15 cellular contexts compared by ENCODE assay signal in genomic region chr12:9910716-9911421, GRCh38. TPM values are rescaled to one million over a fixed set of nuclear protein-coding genes. Genes with fewer than 3 reads are reported as not detected.
A peak's percentile ranks its signal among the peaks of the same experiment; 100 is the strongest.
DNase-seq lines count a peak whose midpoint lies in the region; ATAC-seq and TF ChIP-seq lines count a peak whose summit lies in the region.
"Had no signal": no experiment of that assay in that cellular context is flagged by ENCODE, and none has a peak within 500 bp of the region (broad histone marks: within the 10 kb centered on the region; RNA-seq: fewer than 3 reads in every experiment).

No MANE protein-coding gene starts in this region.

- no peak overlapping the region for H3K27ac ChIP-seq in GM23248
- H3K27ac ChIP-seq in mesendoderm (ENCODE audit: low read depth, low read length) = no peak overlapping the region
- H3K27ac ChIP-seq: BLaER1, thyroid gland had no signal

- DNase-seq in GM23248 = peak; percentile 7
- no peak for DNase-seq in chondrocyte (ENCODE audit: low spot score)
- DNase-seq in mesendoderm = peak; percentile 32
- DNase-seq in natural killer cell treated with Interleukin-12 subunit alpha and Interleukin-12 subunit beta and Interleukin-15 and Interleukin-18, amount 100 ng/mL, for 72 hours (ENCODE audit: low spot score) = no peak
- no peak for DNase-seq in DMS153 (lab: John Stamatoyannopoulos, UW)
- DNase-seq in middle frontal gyrus (ENCODE audit: extremely low spot score, low spot score) = no peak
- DNase-seq in mucosa of gallbladder (ENCODE audit: low spot score) = no peak
- DNase-seq: activated gamma-delta T cell treated with Interleukin-2 at 50 U/mL for 16 hours; effector CD8-positive, alpha-beta T cell; thyroid gland had no signal

- H3K4me3 ChIP-seq in GM23248 (no peak overlapping the region), mesendoderm (ENCODE audit: low read length) (no peak overlapping the region)
- H3K4me3 ChIP-seq: BLaER1, thyroid gland had no signal

- H3K18ac ChIP-seq in mesendoderm (ENCODE audit: low read length) = no peak overlapping the region

- no peak overlapping the region for H4K5ac ChIP-seq in mesendoderm (ENCODE audit: low read length)

- H3K79me2 ChIP-seq in GM23248 (ENCODE audit: insufficient read depth) (no peaks in the 10 kb centered on the region), mesendoderm (ENCODE audit: control insufficient read depth, insufficient read depth, low read length) (no peaks in the 10 kb centered on the region)

- H3K27ac Mint-ChIP-seq in chondrocyte (ENCODE audit: unreplicated experiment) = peak overlapping the region; percentile 65
- H3K27ac Mint-ChIP-seq in natural killer cell treated with Interleukin-12 subunit alpha and Interleukin-12 subunit beta and Interleukin-15 and Interleukin-18, amount 100 ng/mL, for 72 hours = peak overlapping the region in 1 of 2 donors; percentile 79
- H3K27ac Mint-ChIP-seq: progenitor cell of endocrine pancreas had no signal

- no peaks in the 10 kb centered on the region for H3K79me1 ChIP-seq in mesendoderm (ENCODE audit: low read length)

- peaks cover 4% of the 10 kb centered on the region for H3K9me3 ChIP-seq in GM23248 (ENCODE audit: low read depth)
- H3K9me3 ChIP-seq: thyroid gland had no signal

- H3K36me3 Mint-ChIP-seq in chondrocyte (ENCODE audit: low read depth) = peaks cover 2% of the 10 kb centered on the region
- H3K36me3 Mint-ChIP-seq in natural killer cell treated with Interleukin-12 subunit alpha and Interleukin-12 subunit beta and Interleukin-15 and Interleukin-18, amount 100 ng/mL, for 72 hours = peaks cover 36% of the 10 kb centered on the region
- H3K36me3 Mint-ChIP-seq: brain had no signal

- H4K8ac ChIP-seq in mesendoderm (ENCODE audit: low read depth, low read length) = no peak overlapping the region

- H4K20me1 ChIP-seq in GM23248 (ENCODE audit: insufficient read depth) = no peaks in the 10 kb centered on the region
- H4K20me1 ChIP-seq: BLaER1 had no signal

- H2AFZ ChIP-seq in GM23248 = no peak overlapping the region

- H3K4me1 ChIP-seq in GM23248 (ENCODE audit: insufficient read depth) (no peaks in the 10 kb centered on the region), mesendoderm (ENCODE audit: control insufficient read depth, low read depth, low read length) (no peaks in the 10 kb centered on the region)
- H3K4me1 ChIP-seq: BLaER1, thyroid gland had no signal

- no peak overlapping the region for H3K56ac ChIP-seq in mesendoderm (ENCODE audit: low read length)

- in situ Hi-C loops in GM23248 (cut with MboI) = no loop called here

- WGBS in GM23248 (ENCODE audit: low coverage in 1 of 2, low lambda C conversion rate in 2 of 2, missing lambda C conversion rate in 2 of 2), 2 experiments = 43 to 44% methylated on average over 7 of the region's 7 CpGs
- WGBS in mesendoderm (ENCODE audit: extremely low coverage, insufficient coverage, low lambda C conversion rate) = no CpG with 5 or more reads among the region's 7 CpGs

- TF ChIP-seq CTCF in chondrocyte (IDR thresholded peaks at IDR 0.05) = no peak

- H2BK5ac ChIP-seq in mesendoderm (ENCODE audit: low read length) = no peak overlapping the region

- H3K4me2 ChIP-seq in GM23248 (ENCODE audit: unreplicated experiment) (no peak overlapping the region), mesendoderm (ENCODE audit: low read length) (no peak overlapping the region)
- H3K4me2 ChIP-seq: BLaER1 had no signal

- H2AK5ac ChIP-seq in mesendoderm (ENCODE audit: low read length) = no peak overlapping the region

- peaks cover 29% of the 10 kb centered on the region for H3K9me3 Mint-ChIP-seq in chondrocyte (ENCODE audit: low read depth)
- H3K9me3 Mint-ChIP-seq in natural killer cell treated with Interleukin-12 subunit alpha and Interleukin-12 subunit beta and Interleukin-15 and Interleukin-18, amount 100 ng/mL, for 72 hours = peaks cover 11% of the 10 kb centered on the region

- H3K27me3 ChIP-seq in GM23248 (replicated peaks; ENCODE audit: insufficient read depth) = 0 out of 2 replicates have a peak, but pooled peaks cover 5% of the 10 kb centered on the region
- no peaks in the 10 kb centered on the region for H3K27me3 ChIP-seq in mesendoderm (ENCODE audit: insufficient read depth, low read length, poor library complexity)
- H3K27me3 ChIP-seq: BLaER1, thyroid gland had no signal

- H3K36me3 ChIP-seq in GM23248 (ENCODE audit: low read depth) (no peaks in the 10 kb centered on the region), mesendoderm (ENCODE audit: control insufficient read depth, insufficient read depth, low read length) (no peaks in the 10 kb centered on the region)
- H3K36me3 ChIP-seq: BLaER1, thyroid gland had no signal

- ATAC-seq in natural killer cell treated with Interleukin-12 subunit alpha and Interleukin-12 subunit beta and Interleukin-15 and Interleukin-18, amount 100 ng/mL, for 72 hours = no peak

- H3K4me1 Mint-ChIP-seq in chondrocyte (ENCODE audit: low read depth) = peaks cover 9% of the 10 kb centered on the region
- peaks cover 33 to 38% of the 10 kb centered on the region in 2 donors for H3K4me1 Mint-ChIP-seq in natural killer cell treated with Interleukin-12 subunit alpha and Interleukin-12 subunit beta and Interleukin-15 and Interleukin-18, amount 100 ng/mL, for 72 hours (ENCODE audit: low read depth in 2 of 2)
- H3K4me1 Mint-ChIP-seq: brain had no signal

- H3K4ac ChIP-seq in mesendoderm (ENCODE audit: low read depth, low read length) = no peak overlapping the region

- no peaks in the 10 kb centered on the region for H3F3A ChIP-seq in GM23248 (ENCODE audit: insufficient read depth)

- H2BK120ac ChIP-seq in mesendoderm (ENCODE audit: low read depth, low read length) = no peak overlapping the region

- H3K23ac ChIP-seq in mesendoderm (ENCODE audit: low read length) = no peak overlapping the region

- H3K9ac ChIP-seq in GM23248 = no peak overlapping the region
- no peak overlapping the region for H3K9ac ChIP-seq in mesendoderm (ENCODE audit: low read length)
- H3K9ac ChIP-seq: BLaER1 had no signal

- TF ChIP-seq EP300 in Ishikawa (IDR thresholded peaks at IDR 0.05; ENCODE audit: borderline replicate concordance) = no peak

- H3K27me3 Mint-ChIP-seq in chondrocyte (ENCODE audit: low read depth) = no peaks in the 10 kb centered on the region
- no peaks in the 10 kb centered on the region for H3K27me3 Mint-ChIP-seq in natural killer cell treated with Interleukin-12 subunit alpha and Interleukin-12 subunit beta and Interleukin-15 and Interleukin-18, amount 100 ng/mL, for 72 hours
- H3K27me3 Mint-ChIP-seq: progenitor cell of endocrine pancreas had no signal

- no peak for TF ChIP-seq RAD21 in Ishikawa (IDR thresholded peaks at IDR 0.05; ENCODE audit: low read depth)

- H2BK15ac ChIP-seq in mesendoderm (replicated peaks; ENCODE audit: low read depth) = no peak overlapping the region

- peak overlapping the region; percentile 49 for H3K4me3 Mint-ChIP-seq in chondrocyte (ENCODE audit: unreplicated experiment)
- no peak overlapping the region for H3K4me3 Mint-ChIP-seq in natural killer cell treated with Interleukin-12 subunit alpha and Interleukin-12 subunit beta and Interleukin-15 and Interleukin-18, amount 100 ng/mL, for 72 hours
- H3K4me3 Mint-ChIP-seq: brain had no signal

- H3K9me2 ChIP-seq in GM23248 (ENCODE audit: insufficient read depth) = no peaks in the 10 kb centered on the region

TF ChIP-seq in Ishikawa, 13 proteins besides CTCF, POLR2A, EP300 and RAD21 (continues in another document):
- no peak for TF ChIP-seq NFIC (IDR thresholded peaks at IDR 0.05)
- TF ChIP-seq REST (IDR thresholded peaks at IDR 0.05; ENCODE audit: low read depth) = no peak

RNA-seq across cellular contexts. Expression of gene CLEC2A, which starts 21.3 kb away (rescaled TPM):
- not detected in 2 replicates for total RNA-seq in GM23248 (2014; rRNA removed; shearing (Covaris generic))
- not detected in 2 replicates for polyA plus RNA-seq in GM23248 (2016; fragmentation: Nextera tagmentation; extraction: Ambion mirVana)
- total RNA-seq in chondrocyte = 0.62 to 0.67 TPM in 2 of 3 replicates, not detected in the other
- not detected for polyA plus RNA-seq in mesendoderm (2013, experiment 1 of 2)
- polyA plus RNA-seq in mesendoderm (2013, experiment 2 of 2) = 0.10 TPM
- not detected for total RNA-seq in natural killer cell treated with Interleukin-12 subunit alpha and Interleukin-12 subunit beta and Interleukin-15 and Interleukin-18, amount 100 ng/mL, for 72 hours
- total RNA-seq in mucosa of gallbladder = not detected
- total RNA-seq: kidney epithelial cell, progenitor cell of endocrine pancreas, thyroid gland had no signal

RNA-seq across cellular contexts. Expression of gene KLRF2, which starts 29.6 kb away (rescaled TPM):
- total RNA-seq in GM23248 (2014; rRNA removed; shearing (Covaris generic)) = not detected in 2 replicates
- not detected in 2 replicates for polyA plus RNA-seq in GM23248 (2016; fragmentation: Nextera tagmentation; extraction: Ambion mirVana)
- total RNA-seq in chondrocyte = not detected in 3 replicates
- not detected for polyA plus RNA-seq in mesendoderm (2013, experiment 1 of 2)
- polyA plus RNA-seq in mesendoderm (2013, experiment 2 of 2) = not detected
- total RNA-seq in natural killer cell treated with Interleukin-12 subunit alpha and Interleukin-12 subunit beta and Interleukin-15 and Interleukin-18, amount 100 ng/mL, for 72 hours = not detected
- not detected for total RNA-seq in mucosa of gallbladder
- total RNA-seq: kidney epithelial cell, progenitor cell of endocrine pancreas, thyroid gland had no signal

RNA-seq across cellular contexts. Expression of gene CLEC2B, which starts 41.7 kb away (rescaled TPM):
- 6.2 and 7.2 TPM in 2 replicates for total RNA-seq in GM23248 (2014; rRNA removed; shearing (Covaris generic))
- polyA plus RNA-seq in GM23248 (2016; fragmentation: Nextera tagmentation; extraction: Ambion mirVana) = 11.7 and 12.2 TPM in 2 replicates
- not detected in 3 replicates for total RNA-seq in chondrocyte
- polyA plus RNA-seq in mesendoderm (2013, experiment 1 of 2) = not detected
- polyA plus RNA-seq in mesendoderm (2013, experiment 2 of 2) = not detected
- total RNA-seq in natural killer cell treated with Interleukin-12 subunit alpha and Interleukin-12 subunit beta and Interleukin-15 and Interleukin-18, amount 100 ng/mL, for 72 hours = 10 to 100 TPM; 26.7 to 70.3 TPM
- total RNA-seq in mucosa of gallbladder = 10.1 TPM
- total RNA-seq: progenitor cell of endocrine pancreas had no signal

Comparison
In these comparisons a context has a peak if more than half of its experiments do, and no peak if none do; other contexts are left out.
1. DNase-seq: peak in GM23248 (single experiment) and mesendoderm (single experiment); none in chondrocyte (single experiment), natural killer cell treated with Interleukin-12 subunit alpha and Interleukin-12 subunit beta and Interleukin-15 and Interleukin-18, amount 100 ng/mL, for 72 hours (single experiment), DMS153 (single experiment), middle frontal gyrus (single experiment) and mucosa of gallbladder (single experiment).